Comparison of ENCODE assay signal across 8 cellular contexts in the genomic region with DNA sequence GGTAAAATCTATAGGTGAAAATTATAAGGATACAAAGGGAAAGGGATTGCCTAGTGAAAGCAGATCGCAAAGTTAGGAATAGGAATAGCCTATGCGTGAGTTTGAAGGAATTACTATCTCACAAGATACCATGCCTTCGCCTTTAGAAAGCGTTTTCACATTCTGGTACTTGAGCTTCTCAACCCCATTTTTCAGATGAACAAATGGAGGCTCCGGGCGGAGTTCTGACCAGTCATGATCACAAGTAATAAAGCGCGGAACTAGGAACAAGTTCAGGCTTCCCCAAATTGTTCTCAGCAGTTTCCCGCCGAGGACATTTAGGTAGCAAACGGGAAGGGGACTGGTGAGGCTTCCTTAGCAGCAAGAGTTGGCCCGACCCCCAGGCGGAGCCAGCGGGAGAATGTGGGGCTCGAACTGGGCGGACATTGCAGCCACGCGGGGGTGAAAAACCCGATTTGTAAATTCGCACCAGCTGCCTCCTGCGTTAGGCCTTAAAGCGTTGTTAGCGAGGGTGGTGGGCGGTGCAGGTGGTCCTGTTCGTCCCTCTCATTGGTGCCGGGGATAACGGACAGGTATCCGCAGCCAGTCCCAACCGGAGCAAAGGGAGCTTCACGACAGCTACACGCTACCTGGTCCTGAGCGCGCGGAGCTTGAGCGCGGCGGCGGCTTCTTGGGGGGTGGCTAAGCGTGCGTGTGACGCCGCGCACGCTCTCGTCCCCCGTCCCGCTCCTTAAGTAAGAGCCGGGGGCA. TPM values are rescaled to one million over a fixed set of nuclear protein-coding genes. Genes with fewer than 3 reads are reported as not detected.
DNase-seq lines count a peak whose midpoint lies in the region; ATAC-seq and TF ChIP-seq lines count a peak whose summit lies in the region.

No MANE protein-coding gene starts in this region.

- peaks cover 12% of the 10 kb centered on the region for H3K4me1 Mint-ChIP-seq in activated B cell treated with CpG ODN at 0.5 μM for 24 hours

- in situ Hi-C loops in GM23248 (cut with MboI), result no loop called here
- in situ Hi-C loops in HAP-1 (cut with MboI; ENCODE audit: low sequenced_read_pairs), result no loop called here

- peak overlapping the region; percentile 89 for H3K27ac Mint-ChIP-seq in activated B cell treated with CpG ODN at 0.5 μM for 24 hours

- ATAC-seq in activated B cell treated with CpG ODN at 0.5 μM for 24 hours (ENCODE audit: low read depth) (peak; percentile 100), GM19324 (IDR thresholded peaks at IDR 0.05; ENCODE audit: low FRiP score, unreplicated experiment) (no peak)

- H3K27me3 ChIP-seq in GM23248 (replicated peaks; ENCODE audit: insufficient read depth), result no peaks in the 10 kb centered on the region
- no peaks in the 10 kb centered on the region for H3K27me3 ChIP-seq in spleen (replicated peaks in 1 of 7)
- H3K27me3 ChIP-seq in HAP-1 (ENCODE audit: low read depth), result no peaks in the 10 kb centered on the region

- H3K9me2 ChIP-seq in GM23248 (ENCODE audit: insufficient read depth), result no peaks in the 10 kb centered on the region

- DNase-seq in CD1c-positive myeloid dendritic cell (ENCODE audit: extremely low spot score), result peak; percentile 71
- DNase-seq in GM23248, result peak; percentile 92
- DNase-seq in activated B cell treated with CpG ODN at 0.5 μM for 24 hours, result peak; percentile 73
- peak in 55 of 61 donors; percentile 10 to 94 (median 67) for DNase-seq in caudate nucleus (lab: John Stamatoyannopoulos, UW)
- peak; percentile 96 for DNase-seq in islet precursor cell
- DNase-seq in spleen, result peak; percentile 89
- DNase-seq in HAP-1 (ENCODE audit: low spot score in 2 of 2), result no peak

- peaks cover 10% of the 10 kb centered on the region; the same call in 1 of the 2 replicates for H3F3A ChIP-seq in GM23248 (ENCODE audit: insufficient read depth)

- no peaks in the 10 kb centered on the region for H3K9me3 ChIP-seq in GM23248 (ENCODE audit: low read depth)
- no peaks in the 10 kb centered on the region for H3K9me3 ChIP-seq in spleen
- H3K9me3 ChIP-seq in HAP-1, result no peaks in the 10 kb centered on the region

- H3K36me3 Mint-ChIP-seq in activated B cell treated with CpG ODN at 0.5 μM for 24 hours (ENCODE audit: low read depth), result no peaks in the 10 kb centered on the region

- H3K4me2 ChIP-seq in GM23248 (ENCODE audit: unreplicated experiment), result peak overlapping the region; percentile 84

- POLR2A ChIA-PET in activated B cell treated with CpG ODN at 0.5 μM for 24 hours (lab: Charles Lee), result interaction anchor here (0.6 to 1.9 kb wide), 24 partner anchors 10 to 766 kb away, joined by 3 to 16 read pairs (median 5); a partner anchor contains a TSS

- H3K9ac ChIP-seq in GM23248, result peak overlapping the region; percentile 62

- 9 to 12% methylated on average over 44 to 48 of the region's 48 CpGs for WGBS in GM23248 (ENCODE audit: low coverage in 1 of 2, low lambda C conversion rate in 2 of 2, missing lambda C conversion rate in 2 of 2), 2 experiments
- WGBS in spleen, 5 donors, result 8 to 23% (median 11%) methylated on average over 23 to 48 of the region's 48 CpGs

- intact Hi-C loops in activated B cell treated with CpG ODN at 0.5 μM for 24 hours (cut with micrococcal nuclease) (loop anchor here (1.0 to 2.0 kb wide), 3 partner anchors 15 to 60 kb away; a partner anchor contains a TSS), spleen (cut with DNase I; ENCODE audit: low total_unique reads) (no loop called here)

- H3K36me3 ChIP-seq in GM23248 (ENCODE audit: low read depth) (no peaks in the 10 kb centered on the region; the same call in 1 of the 2 replicates), spleen (no peaks in the 10 kb centered on the region), HAP-1 (replicated peaks) (no peaks in the 10 kb centered on the region)

- TF ChIP-seq POLR2A in spleen (IDR thresholded peaks at IDR 0.05), result no peak

- H3K27ac ChIP-seq in GM23248 (no peak overlapping the region), caudate nucleus (ENCODE audit: low read depth, low read length) (no peak overlapping the region), spleen (peak overlapping the region in 5 of 8 donors; percentile 40 to 66 (median 59))

- H3K79me2 ChIP-seq in GM23248 (ENCODE audit: insufficient read depth), result no peaks in the 10 kb centered on the region

- no peaks in the 10 kb centered on the region for H4K20me1 ChIP-seq in GM23248 (ENCODE audit: insufficient read depth)

- H3K4me1 ChIP-seq in GM23248 (ENCODE audit: insufficient read depth) (no peaks in the 10 kb centered on the region), spleen (peaks cover 0 to 23% (median 15%) of the 10 kb centered on the region in 6 donors), HAP-1 (peaks cover 9% of the 10 kb centered on the region; the same call in 1 of the 2 replicates)

- H3K27me3 Mint-ChIP-seq in activated B cell treated with CpG ODN at 0.5 μM for 24 hours, result no peaks in the 10 kb centered on the region

- TF ChIP-seq CTCF in activated B cell treated with CpG ODN at 0.5 μM for 24 hours (IDR thresholded peaks at IDR 0.05), result no peak
- TF ChIP-seq CTCF in spleen (IDR thresholded peaks at IDR 0.05 in 8 of 11, conservative IDR thresholded peaks at IDR 0.05 in 3 of 11), result no peak

- H3K4me3 Mint-ChIP-seq in activated B cell treated with CpG ODN at 0.5 μM for 24 hours, result peak overlapping the region; percentile 84

- no peaks in the 10 kb centered on the region for H3K9me3 Mint-ChIP-seq in activated B cell treated with CpG ODN at 0.5 μM for 24 hours

- H3K4me3 ChIP-seq in GM23248 (peak overlapping the region; percentile 66), spleen (peak overlapping the region; percentile 3 to 65 (median 37)), HAP-1 (no peak overlapping the region)

- CTCF ChIA-PET in activated B cell treated with CpG ODN at 0.5 μM for 24 hours (lab: Charles Lee), result interaction anchor here (1.3 to 1.4 kb wide), 2 partner anchors 31 kb away, joined by 3 to 4 read pairs; no protein-coding TSS in a partner anchor

- H2AFZ ChIP-seq in GM23248, result peak overlapping the region; percentile 91

RNA-seq across cellular contexts. Expression of a gene that starts 15.4 kb away (rescaled TPM):
- 1.4 and 3.8 TPM in 2 replicates for total RNA-seq in GM23248 (2014; rRNA removed; shearing (Covaris generic))
- polyA plus RNA-seq in GM23248 (2016; fragmentation: Nextera tagmentation; extraction: Ambion mirVana), result 0.58 and 1.1 TPM in 2 replicates
- 0.59 and 0.67 TPM in 2 replicates for total RNA-seq in activated B cell treated with CpG ODN at 0.5 μM for 24 hours
- 1 to 10 TPM; 2.0 to 9.4 (median 4.1) TPM for total RNA-seq in spleen
- polyA plus RNA-seq in spleen, result 1 to 10 TPM; 3.2 to 5.8 (median 4.4) TPM

RNA-seq across cellular contexts. Expression of a gene that starts 25.4 kb away (rescaled TPM):
- not detected in 2 replicates for total RNA-seq in GM23248 (2014; rRNA removed; shearing (Covaris generic))
- polyA plus RNA-seq in GM23248 (2016; fragmentation: Nextera tagmentation; extraction: Ambion mirVana) (not detected in 2 replicates), spleen (10 to 100 TPM; 58.8 to 63.4 (median 61.9) TPM)
- total RNA-seq in activated B cell treated with CpG ODN at 0.5 μM for 24 hours (8.5 and 9.3 TPM in 2 replicates), spleen (10 to 100 TPM; 26.3 to 48.0 (median 35.3) TPM)

RNA-seq across cellular contexts. Expression of a gene that starts 34.7 kb away (rescaled TPM):
- 7.1 and 11.5 TPM in 2 replicates for total RNA-seq in GM23248 (2014; rRNA removed; shearing (Covaris generic))
- polyA plus RNA-seq in GM23248 (2016; fragmentation: Nextera tagmentation; extraction: Ambion mirVana) (3.4 and 4.4 TPM in 2 replicates), spleen (1 to 10 TPM; 2.5 to 4.8 (median 2.8) TPM)
- total RNA-seq in activated B cell treated with CpG ODN at 0.5 μM for 24 hours (4.9 and 5.4 TPM in 2 replicates), spleen (10 to 100 TPM in 1 of 7 donors, 1 to 10 TPM in 6; 3.7 to 10.0 (median 4.6) TPM)

RNA-seq across cellular contexts. Expression of a gene that starts 34.9 kb away (rescaled TPM):
- 27.7 and 35.2 TPM in 2 replicates for total RNA-seq in GM23248 (2014; rRNA removed; shearing (Covaris generic))
- 73.3 and 77.4 TPM in 2 replicates for polyA plus RNA-seq in GM23248 (2016; fragmentation: Nextera tagmentation; extraction: Ambion mirVana)
- total RNA-seq in activated B cell treated with CpG ODN at 0.5 μM for 24 hours, result 52.8 and 58.2 TPM in 2 replicates
- 10 to 100 TPM; 36.2 to 63.5 (median 41.5) TPM for total RNA-seq in spleen
- polyA plus RNA-seq in spleen, result 10 to 100 TPM; 64.9 to 96.2 (median 74.6) TPM

RNA-seq across cellular contexts. Expression of a gene that starts 44.8 kb away (rescaled TPM):
- total RNA-seq in GM23248 (2014; rRNA removed; shearing (Covaris generic)), result not detected in 2 replicates
- polyA plus RNA-seq in GM23248 (2016; fragmentation: Nextera tagmentation; extraction: Ambion mirVana) (0.24 TPM in 1 of 2 replicates, not detected in the other), spleen (under 1 TPM; 0.44 to 0.99 (median 0.76) TPM)
- total RNA-seq in activated B cell treated with CpG ODN at 0.5 μM for 24 hours (3.8 and 4.4 TPM in 2 replicates), spleen (1 to 10 TPM in 1 of 7 donors, under 1 TPM in 3, not detected in 3; 0.60 to 2.0 (median 0.86) TPM)

Comparison
In these comparisons a context has a peak if more than half of its experiments do, and no peak if none do; other contexts are left out.
1. DNase-seq: peak in CD1c-positive myeloid dendritic cell (single experiment), GM23248 (single experiment), activated B cell treated with CpG ODN at 0.5 μM for 24 hours (single experiment), caudate nucleus (55 of 61), islet precursor cell (single experiment) and spleen (single experiment); none in HAP-1 (0 of 2).
2. H3K27ac ChIP-seq: peak in spleen (5 of 8); none in GM23248 (single experiment) and caudate nucleus (single experiment).